8 cellular contexts compared by ENCODE assay signal in genomic region chr10:112951349-112952281, GRCh38. TPM values are rescaled to one million over a fixed set of nuclear protein-coding genes. Genes with fewer than 3 reads are reported as not detected.
DNase-seq lines count a peak whose midpoint lies in the region; ATAC-seq lines count a peak whose summit lies in the region.

No MANE protein-coding gene starts in this region.

- no peaks in the 10 kb centered on the region for H3K9me3 Mint-ChIP-seq in stimulated activated effector memory CD8-positive, alpha-beta T cell treated with anti-CD3 and anti-CD28 coated beads, Interleukin-12 subunit alpha, Interleukin-12 subunit beta, amount 100 ng/mL, for 72 hours

- H3K4me3 Mint-ChIP-seq in stimulated activated effector memory CD8-positive, alpha-beta T cell treated with anti-CD3 and anti-CD28 coated beads, Interleukin-12 subunit alpha, Interleukin-12 subunit beta, amount 100 ng/mL, for 72 hours, result peak overlapping the region; percentile 94

- no peaks in the 10 kb centered on the region for H3K36me3 Mint-ChIP-seq in stimulated activated effector memory CD8-positive, alpha-beta T cell treated with anti-CD3 and anti-CD28 coated beads, Interleukin-12 subunit alpha, Interleukin-12 subunit beta, amount 100 ng/mL, for 72 hours

- in situ Hi-C loops in Caki2 (cut with HindIII; ENCODE audit: low pct_unique_long_range_greater_than_20kb, low sequenced_read_pairs), result no loop called here

- peaks cover 43% of the 10 kb centered on the region for H3K4me1 Mint-ChIP-seq in stimulated activated effector memory CD8-positive, alpha-beta T cell treated with anti-CD3 and anti-CD28 coated beads, Interleukin-12 subunit alpha, Interleukin-12 subunit beta, amount 100 ng/mL, for 72 hours

- H3K27ac Mint-ChIP-seq in stimulated activated effector memory CD8-positive, alpha-beta T cell treated with anti-CD3 and anti-CD28 coated beads, Interleukin-12 subunit alpha, Interleukin-12 subunit beta, amount 100 ng/mL, for 72 hours, result peak overlapping the region; percentile 96

- ATAC-seq in stimulated activated effector memory CD8-positive, alpha-beta T cell treated with anti-CD3 and anti-CD28 coated beads, Interleukin-12 subunit alpha, Interleukin-12 subunit beta, amount 100 ng/mL, for 72 hours, result peak; percentile 63
- ATAC-seq in GM21526 (IDR thresholded peaks at IDR 0.05; ENCODE audit: low FRiP score, unreplicated experiment) (no peak), HG03457 (IDR thresholded peaks at IDR 0.05; ENCODE audit: unreplicated experiment) (no peak)

- DNase-seq in Caki2 (ENCODE audit: low read depth) (peak; percentile 92), LHCN-M2 (ENCODE audit: low read depth) (peak; percentile 81), ecto neural progenitor cell (ENCODE audit: low spot score) (peak; percentile 79), lung microvascular endothelial cell (ENCODE audit: low read depth in 2 of 2) (peak; percentile 69 to 75)
- DNase-seq in activated CD4-positive, alpha-beta T cell treated with anti-CD3 and anti-CD28 coated beads for 4 hours, result peak; percentile 23 to 24
- DNase-seq in stimulated activated effector memory CD8-positive, alpha-beta T cell treated with anti-CD3 and anti-CD28 coated beads, Interleukin-12 subunit alpha, Interleukin-12 subunit beta, amount 100 ng/mL, for 72 hours (ENCODE audit: low spot score in 2 of 2), result peak; percentile 8 to 69

RNA-seq across cellular contexts. Expression of gene TCF7L2, which starts 1.6 kb away (rescaled TPM):
- 0.47 TPM in 1 of 2 replicates, not detected in the other for total RNA-seq in Caki2 (2014; rRNA removed; shearing (Covaris generic); ENCODE audit: low replicate concordance)
- total RNA-seq in LHCN-M2 (2014; rRNA removed) (2.9 and 3.4 TPM in 2 replicates), lung microvascular endothelial cell (1.3 and 1.8 TPM in 2 replicates)
- 6.2 TPM for polyA plus RNA-seq in LHCN-M2 (2012)

Comparison
In these comparisons a context has a peak if more than half of its experiments do, and no peak if none do; other contexts are left out.
1. DNase-seq: peak in every context shown above with its lines; median percentile 92 in Caki2; 81 in LHCN-M2; 79 in ecto neural progenitor cell; 72 in lung microvascular endothelial cell; 38 in stimulated activated effector memory CD8-positive, alpha-beta T cell treated with anti-CD3 and anti-CD28 coated beads, Interleukin-12 subunit alpha, Interleukin-12 subunit beta, amount 100 ng/mL, for 72 hours; 24 in activated CD4-positive, alpha-beta T cell treated with anti-CD3 and anti-CD28 coated beads for 4 hours.